ENCODE assay signal across 15 cellular contexts in genomic region chr3:126994661-126995161, GRCh38. TPM values are rescaled to one million over a fixed set of nuclear protein-coding genes. Genes with fewer than 3 reads are reported as not detected.
DNase-seq lines count a peak whose midpoint lies in the region; ATAC-seq, FAIRE-seq and TF ChIP-seq lines count a peak whose summit lies in the region.
"Had no signal": no experiment of that assay in that cellular context is flagged by ENCODE, and none has a peak within 500 bp of the region (broad histone marks: within the 10 kb centered on the region; RNA-seq: fewer than 3 reads in every experiment).

No MANE protein-coding gene starts in this region.

- no peak overlapping the region for H3K27ac Mint-ChIP-seq in type B pancreatic cell

- no peak for FAIRE-seq in GM12891 (lab: Jason Lieb, UNC)
- FAIRE-seq: urothelium cell line had no signal

- no peak overlapping the region for H3K4me3 ChIP-seq in gastroesophageal sphincter
- no peak overlapping the region for H3K4me3 ChIP-seq in psoas muscle
- H3K4me3 ChIP-seq in aorta (ENCODE audit: low read length in 2 of 2) = no peak overlapping the region

- ATAC-seq in Right ventricle myocardium inferior (peak; percentile 66), gastroesophageal sphincter (peak; percentile 11), psoas muscle (peak in 1 of 4 donors; percentile 23), aorta (ENCODE audit: low FRiP score) (peak; percentile 5)

- intact Hi-C loops in Right ventricle myocardium inferior (cut with DNase I) = no loop called here
- intact Hi-C loops in cardiac septum (cut with DNase I) = loop anchor here (5.0 kb wide), 1 partner anchor 242 kb away; no protein-coding TSS in a partner anchor
- intact Hi-C loops in psoas muscle (cut with DNase I) = no loop called here
- intact Hi-C loops in aorta (cut with DNase I) = loop anchor here in 1 of 2 donors (5.0 kb wide), 1 partner anchor 553 kb away; no protein-coding TSS in a partner anchor

- H3K27me3 ChIP-seq in gastroesophageal sphincter (no peaks in the 10 kb centered on the region), psoas muscle (ENCODE audit: insufficient read depth in 3 of 3, low read length in 2 of 3) (no peaks in the 10 kb centered on the region), aorta (ENCODE audit: control insufficient read depth in 1 of 2, insufficient read depth in 2 of 2, low read length in 1 of 2) (no peaks in the 10 kb centered on the region)

- peaks cover 5% of the 10 kb centered on the region for H3K4me1 Mint-ChIP-seq in type B pancreatic cell (ENCODE audit: unreplicated experiment)

- no peak overlapping the region for H3K4me3 Mint-ChIP-seq in type B pancreatic cell

- H3K27ac ChIP-seq in gastroesophageal sphincter (peak overlapping the region in 3 of 4 donors; percentile 20 to 71 (median 28)), psoas muscle (peak overlapping the region; percentile 50), aorta (ENCODE audit: low read depth in 1 of 2, low read length in 2 of 2) (peak overlapping the region; percentile 53 to 84)

- peaks cover 0 to 25% of the 10 kb centered on the region in 2 donors for H3K36me3 ChIP-seq in gastroesophageal sphincter
- H3K36me3 ChIP-seq in psoas muscle (ENCODE audit: insufficient read depth in 1 of 2, low read depth in 1 of 2) = peaks cover 0 to 11% of the 10 kb centered on the region in 2 donors
- no peaks in the 10 kb centered on the region for H3K36me3 ChIP-seq in aorta (ENCODE audit: control insufficient read depth in 1 of 2, insufficient read depth in 2 of 2, low read length in 1 of 2)

- no peaks in the 10 kb centered on the region for H3K27me3 Mint-ChIP-seq in type B pancreatic cell

- peak; percentile 88 for DNase-seq in Right ventricle myocardium inferior (ENCODE audit: missing footprints)
- DNase-seq in cardiac septum (ENCODE audit: low spot score) = no peak
- DNase-seq in psoas muscle = peak; percentile 61 to 78
- no peak for DNase-seq in aorta
- no peak for DNase-seq in type B pancreatic cell (ENCODE audit: extremely low spot score, unreplicated experiment)
- no peak for DNase-seq in activated CD4-positive, alpha-beta T cell treated with anti-CD3 and anti-CD28 coated beads, Interleukin-2, amount 50 U/mL, for 48 hours
- DNase-seq in GM12891 (ENCODE audit: insufficient read length, low spot score) = no peak
- DNase-seq: activated effector memory CD4-positive, alpha-beta T cell treated with anti-CD3 and anti-CD28 coated beads, Interleukin-2, amount 50 U/mL, for 16 hours; Caco-2; effector CD8-positive, alpha-beta T cell; midbrain; posterior cingulate gyrus; stimulated activated CD4-positive, alpha-beta T cell treated with anti-CD3 and anti-CD28 coated beads, Interleukin-2, amount 100 ng/mL, for 24 hours had no signal

- 50% methylated on average over 2 of the region's 9 CpGs; no CpG with 5 or more reads in 1 of the 2 donors for WGBS in gastroesophageal sphincter (ENCODE audit: low coverage in 1 of 2), 2 donors
- WGBS in psoas muscle, 3 donors = 35 to 67% (median 55%) methylated on average over 9 of the region's 9 CpGs
- 3 to 6% methylated on average over 8 to 9 of the region's 9 CpGs for WGBS in aorta, 2 donors

- H3K9me3 ChIP-seq in gastroesophageal sphincter (no peaks in the 10 kb centered on the region), psoas muscle (no peaks in the 10 kb centered on the region), aorta (ENCODE audit: control insufficient read depth, low read length) (no peaks in the 10 kb centered on the region)
- H3K9me3 ChIP-seq: Caco-2 had no signal

- no peak for TF ChIP-seq POLR2A in gastroesophageal sphincter (IDR thresholded peaks at IDR 0.05)
- no peak for TF ChIP-seq POLR2A in GM12891 (IDR thresholded peaks at IDR 0.05; ENCODE audit: low read depth, low read length)

- TF ChIP-seq CTCF in gastroesophageal sphincter (IDR thresholded peaks at IDR 0.05) = no peak
- TF ChIP-seq CTCF in psoas muscle (IDR thresholded peaks at IDR 0.05) = no peak
- no peak for TF ChIP-seq CTCF in type B pancreatic cell (conservative IDR thresholded peaks at IDR 0.05)

- peaks cover 0 to 73% (median 40%) of the 10 kb centered on the region in 3 donors for H3K4me1 ChIP-seq in gastroesophageal sphincter
- peaks cover 30% of the 10 kb centered on the region for H3K4me1 ChIP-seq in psoas muscle
- H3K4me1 ChIP-seq in aorta (ENCODE audit: control insufficient read depth in 1 of 2, insufficient read depth in 2 of 2, low read length in 2 of 2) = peaks cover 0 to 4% of the 10 kb centered on the region in 2 donors
- H3K4me1 ChIP-seq: Caco-2 had no signal

- H3K36me3 Mint-ChIP-seq in type B pancreatic cell = no peaks in the 10 kb centered on the region

- no peak for TF ChIP-seq EP300 in gastroesophageal sphincter (IDR thresholded peaks at IDR 0.05)

- H3K9me3 Mint-ChIP-seq in type B pancreatic cell = no peaks in the 10 kb centered on the region

TF ChIP-seq in GM12891, 5 proteins besides CTCF, POLR2A, EP300 and RAD21:
- no peak for TF ChIP-seq TAF1 (IDR thresholded peaks at IDR 0.05; ENCODE audit: low read depth, low read length)
- no peak for TF ChIP-seq PAX5 (IDR thresholded peaks at IDR 0.05; ENCODE audit: insufficient read depth, low read length, severe bottlenecking)
- TF ChIP-seq POLR2AphosphoS5 (IDR thresholded peaks at IDR 0.05; ENCODE audit: low read depth, low read length) = no peak
- TF ChIP-seq SPI1 (IDR thresholded peaks at IDR 0.05; ENCODE audit: low read depth, low read length) = no peak
- TF ChIP-seq POU2F2 (IDR thresholded peaks at IDR 0.05; ENCODE audit: low read depth, low read length) = no peak

RNA-seq across cellular contexts. Expression of gene PLXNA1, which starts 11.8 kb away (rescaled TPM):
- total RNA-seq in Right ventricle myocardium inferior (29.6 TPM), cardiac septum (31.6 TPM), gastroesophageal sphincter (10 to 100 TPM; 20.1 to 86.7 (median 31.9) TPM), psoas muscle (10 to 100 TPM; 14.7 to 20.1 (median 15.7) TPM), aorta (10 to 100 TPM; 28.7 to 51.3 TPM), type B pancreatic cell (ENCODE audit: low replicate concordance) (55.9 and 59.2 TPM in 2 replicates)
- polyA plus RNA-seq in psoas muscle (10 to 100 TPM in 2 of 3 donors, 1 to 10 TPM in 1; 7.7 to 18.0 (median 11.4) TPM), aorta (10 to 100 TPM in 1 of 2 donors, 1 to 10 TPM in 1; 6.0 to 13.9 TPM)
- 3.7 TPM for polyA plus RNA-seq in GM12891 (2012; ENCODE audit: low read depth, missing spikeins)

Comparison
In these comparisons a context has a peak if more than half of its experiments do, and no peak if none do; other contexts are left out.
1. DNase-seq: peak in Right ventricle myocardium inferior (single experiment) and psoas muscle (2 of 2); none in cardiac septum (single experiment), aorta (0 of 2), type B pancreatic cell (single experiment), activated CD4-positive, alpha-beta T cell treated with anti-CD3 and anti-CD28 coated beads, Interleukin-2, amount 50 U/mL, for 48 hours (0 of 2) and GM12891 (single experiment).
2. Peak in every context shown above with its lines, with median percentiles within 50 percentile points of each other: H3K27ac ChIP-seq.